ENCODE assay signal across 28 cellular contexts in genomic region chr4:38095691-38096090, GRCh38.
"Had no signal": no experiment of that assay in that cellular context is flagged by ENCODE, and none has a peak within 500 bp of the region (broad histone marks: within the 10 kb centered on the region; RNA-seq: fewer than 3 reads in every experiment).

No MANE protein-coding gene starts in this region.

- H3K9ac ChIP-seq: neural progenitor cell, parathyroid adenoma had no signal

- H3K27me3 ChIP-seq: neural progenitor cell, ovary, right lobe of liver, sigmoid colon, stomach, thyroid gland, tibial nerve, upper lobe of right lung, vagina had no signal

- H3K27ac ChIP-seq: neural progenitor cell, ovary, parathyroid adenoma, psoas muscle, right lobe of liver, stomach, thoracic aorta, thyroid gland, tibial nerve, upper lobe of right lung, vagina had no signal

- H3K36me3 ChIP-seq: neural progenitor cell, ovary had no signal

- H3K9me3 Mint-ChIP-seq: natural killer cell; nephron; neural progenitor cell; stimulated activated effector memory CD8-positive, alpha-beta T cell treated with anti-CD3 and anti-CD28 coated beads, Interleukin-12 subunit alpha, Interleukin-12 subunit beta, amount 100 ng/mL, for 72 hours; stimulated activated naive B cell treated with anti-CD40 and anti-IgM and Interleukin-4, amounts not matched to agents 10 μg/mL and 1 μg/mL and 100 μg/mL, for 72 hours; stimulated activated naive CD8-positive, alpha-beta T cell treated with anti-CD3 and anti-CD28 coated beads, Interleukin-15, Interleukin-2, amounts not matched to agents 100 ng/mL and 50 ng/mL, for 24 hours had no signal

- H3K79me2 ChIP-seq: parathyroid adenoma had no signal

- H3K27me3 Mint-ChIP-seq: progenitor cell of endocrine pancreas; stimulated activated naive B cell treated with anti-CD40 and anti-IgM and Interleukin-4, amounts not matched to agents 10 μg/mL and 1 μg/mL and 100 μg/mL, for 72 hours; stimulated activated naive CD8-positive, alpha-beta T cell treated with anti-CD3 and anti-CD28 coated beads, Interleukin-15, Interleukin-2, amounts not matched to agents 100 ng/mL and 50 ng/mL, for 24 hours; type B pancreatic cell had no signal

- H2AFZ ChIP-seq: neural progenitor cell, parathyroid adenoma had no signal

- H3K4me1 ChIP-seq: parathyroid adenoma, psoas muscle, right lobe of liver, upper lobe of right lung had no signal

- ATAC-seq: natural killer cell; psoas muscle; right cardiac atrium; right lobe of liver; stimulated activated effector memory CD8-positive, alpha-beta T cell treated with anti-CD3 and anti-CD28 coated beads, Interleukin-12 subunit alpha, Interleukin-12 subunit beta, amount 100 ng/mL, for 72 hours; stimulated activated naive B cell treated with anti-CD40 and anti-IgM and Interleukin-4, amounts not matched to agents 10 μg/mL and 1 μg/mL and 100 μg/mL, for 72 hours; upper lobe of right lung had no signal

- H3K27ac Mint-ChIP-seq: nephron; neural progenitor cell; progenitor cell of endocrine pancreas; stimulated activated effector memory CD8-positive, alpha-beta T cell treated with anti-CD3 and anti-CD28 coated beads, Interleukin-12 subunit alpha, Interleukin-12 subunit beta, amount 100 ng/mL, for 72 hours; stimulated activated naive B cell treated with anti-CD40 and anti-IgM and Interleukin-4, amounts not matched to agents 10 μg/mL and 1 μg/mL and 100 μg/mL, for 72 hours; stimulated activated naive CD8-positive, alpha-beta T cell treated with anti-CD3 and anti-CD28 coated beads, Interleukin-15, Interleukin-2, amounts not matched to agents 100 ng/mL and 50 ng/mL, for 24 hours; type B pancreatic cell had no signal

- FAIRE-seq: small intestine had no signal

- H3K4me2 ChIP-seq: neural progenitor cell had no signal

- DNase-seq: natural killer cell; occipital lobe; ovary; posterior cingulate gyrus; psoas muscle; right cardiac atrium; right lobe of liver; sigmoid colon; small intestine; stimulated activated CD4-positive, alpha-beta T cell treated with anti-CD3 and anti-CD28 coated beads, Interleukin-15, amount 100 ng/mL, for 24 hours; stimulated activated CD4-positive, alpha-beta T cell treated with anti-CD3 and anti-CD28 coated beads, Interleukin-2, amount 100 ng/mL, for 24 hours; stimulated activated CD4-positive, alpha-beta T cell treated with anti-CD3 and anti-CD28 coated beads, Interleukin-2, amount 100 ng/mL, for 48 hours; stimulated activated CD4-positive, alpha-beta T cell treated with anti-CD3 and anti-CD28 coated beads, Interleukin-4, amount 100 ng/mL, for 24 hours; stimulated activated naive B cell treated with anti-CD40 and anti-IgM and Interleukin-4, amounts not matched to agents 10 μg/mL and 1 μg/mL and 100 μg/mL, for 72 hours; stimulated activated naive CD4-positive, alpha-beta T cell treated with Interleukin-2 at 50 U/mL for 16 hours; stomach; thyroid gland; upper lobe of right lung had no signal

- H3K9me3 ChIP-seq: ovary, psoas muscle, right lobe of liver, sigmoid colon, stomach, thoracic aorta, thyroid gland, tibial nerve, upper lobe of right lung, vagina had no signal

- H3K4me3 ChIP-seq: neural progenitor cell, ovary, psoas muscle, right lobe of liver, sigmoid colon, stomach, thoracic aorta, thyroid gland, tibial nerve, upper lobe of right lung, vagina had no signal

- H3K4me3 Mint-ChIP-seq: natural killer cell; nephron; neural progenitor cell; stimulated activated effector memory CD8-positive, alpha-beta T cell treated with anti-CD3 and anti-CD28 coated beads, Interleukin-12 subunit alpha, Interleukin-12 subunit beta, amount 100 ng/mL, for 72 hours; stimulated activated naive B cell treated with anti-CD40 and anti-IgM and Interleukin-4, amounts not matched to agents 10 μg/mL and 1 μg/mL and 100 μg/mL, for 72 hours; stimulated activated naive CD8-positive, alpha-beta T cell treated with anti-CD3 and anti-CD28 coated beads, Interleukin-15, Interleukin-2, amounts not matched to agents 100 ng/mL and 50 ng/mL, for 24 hours; type B pancreatic cell had no signal
